24 cellular contexts compared by ENCODE assay signal in genomic region chr11:81470446-81470845, GRCh38.
"Had no signal": no experiment of that assay in that cellular context is flagged by ENCODE, and none has a peak within 500 bp of the region (broad histone marks: within the 10 kb centered on the region; RNA-seq: fewer than 3 reads in every experiment).

No MANE protein-coding gene starts in this region.

- FAIRE-seq: endothelial cell of umbilical vein, frontal cortex, pancreas had no signal

- H3K4me3 ChIP-seq: adrenal gland, ascending aorta, esophagus muscularis mucosa, left ventricle myocardium inferior, pancreas, psoas muscle, right atrium auricular region, tibial nerve had no signal

- DNase-seq: activated B cell treated with CpG ODN at 0.5 μM for 24 hours; activated CD4-positive, alpha-beta T cell treated with anti-CD3 and anti-CD28 coated beads for 36 hours; activated CD4-positive, alpha-beta T cell treated with anti-CD3 and anti-CD28 coated beads, Interleukin-2, amount 50 U/mL, for 48 hours; activated CD8-positive, alpha-beta memory T cell treated with anti-CD3 and anti-CD28 coated beads, Interleukin-2, amount 50 U/mL, for 48 hours; activated naive CD4-positive, alpha-beta T cell; activated T-cell treated with anti-CD3 and anti-CD28 coated beads, Interleukin-2, amount 50 U/mL, for 4 hours; central memory CD4-positive, alpha-beta T cell; effector memory CD4-positive, alpha-beta T cell; glutamatergic neuron; hippocampal formation; kidney glomerular epithelial cell; left ventricle myocardium inferior; nephron progenitor cell; psoas muscle; stimulated activated CD4-positive, alpha-beta T cell treated with anti-CD3 and anti-CD28 coated beads, Interleukin-12 subunit alpha, Interleukin-12 subunit beta, amount 100 ng/mL, for 4 hours; T1000 had no signal

- H3K36me3 ChIP-seq: adrenal gland, ascending aorta, esophagus muscularis mucosa, left ventricle myocardium inferior, pancreas, right atrium auricular region, tibial nerve had no signal

- H3K27ac ChIP-seq: adrenal gland, ascending aorta, esophagus muscularis mucosa, left ventricle myocardium inferior, pancreas, psoas muscle, right atrium auricular region, tibial nerve had no signal

- H3K4me1 ChIP-seq: adrenal gland, ascending aorta, esophagus muscularis mucosa, left ventricle myocardium inferior, pancreas, psoas muscle, right atrium auricular region, tibial nerve had no signal

- H3K27me3 ChIP-seq: adrenal gland, ascending aorta, esophagus muscularis mucosa, pancreas, right atrium auricular region, tibial nerve had no signal

- H3K9me3 ChIP-seq: adrenal gland, ascending aorta, esophagus muscularis mucosa, left ventricle myocardium inferior, pancreas, psoas muscle, right atrium auricular region, tibial nerve had no signal
